Comparison of ENCODE assay signal across 19 cellular contexts in genomic region chr1:229222081-229222480, GRCh38.
"Had no signal": no experiment of that assay in that cellular context is flagged by ENCODE, and none has a peak within 500 bp of the region (broad histone marks: within the 10 kb centered on the region; RNA-seq: fewer than 3 reads in every experiment).

No MANE protein-coding gene starts in this region.

- H3K36me3 Mint-ChIP-seq: activated naive CD4-positive, alpha-beta T cell treated with anti-CD3 and anti-CD28 coated beads, Interleukin-2, amount 50 U/mL, for 72 hours; naive thymus-derived CD8-positive, alpha-beta T cell; neural progenitor cell had no signal

- H3K9me3 ChIP-seq: heart right ventricle, lower lobe of right lung, mucosa of descending colon, SK-N-SH, suprapubic skin, upper lobe of left lung had no signal

- H3K4me3 ChIP-seq: heart right ventricle, lower lobe of right lung, mucosa of descending colon, neural progenitor cell, suprapubic skin, upper lobe of left lung had no signal

- ATAC-seq: activated CD8-positive, alpha-beta T cell treated with anti-CD3 and anti-CD28 coated beads, Interleukin-2, amount 10 ng/mL, durations not matched to agents 7 days and 5 days; activated naive CD4-positive, alpha-beta T cell treated with anti-CD3 and anti-CD28 coated beads, Interleukin-2, amount 50 U/mL, for 72 hours; naive thymus-derived CD8-positive, alpha-beta T cell had no signal

- H3K4me1 ChIP-seq: neural progenitor cell had no signal

- DNase-seq: activated CD4-positive, alpha-beta T cell treated with anti-CD3 and anti-CD28 coated beads for 1 hour; activated CD4-positive, alpha-beta T cell treated with anti-CD3 and anti-CD28 coated beads, Interleukin-2, amount 50 U/mL, for 1 hour; activated CD8-positive, alpha-beta T cell treated with anti-CD3 and anti-CD28 coated beads, Interleukin-2, amount 10 ng/mL, durations not matched to agents 7 days and 5 days; activated gamma-delta T cell treated with Interleukin-2 at 50 U/mL for 16 hours; aorta; heart right ventricle; mesendoderm; stimulated activated CD4-positive, alpha-beta T cell treated with anti-CD3 and anti-CD28 coated beads, Interleukin-4, amount 100 ng/mL, for 24 hours; stimulated activated naive CD8-positive, alpha-beta T cell treated with anti-CD3 and anti-CD28 coated beads, Interleukin-15, Interleukin-2, amounts not matched to agents 100 U/mL and 50 U/mL, for 24 hours had no signal

- H3K27me3 Mint-ChIP-seq: central memory CD8-positive, alpha-beta T cell; naive thymus-derived CD8-positive, alpha-beta T cell had no signal

- H3K4me3 Mint-ChIP-seq: activated CD8-positive, alpha-beta T cell treated with anti-CD3 and anti-CD28 coated beads, Interleukin-2, amount 10 ng/mL, durations not matched to agents 7 days and 5 days; central memory CD8-positive, alpha-beta T cell; naive thymus-derived CD8-positive, alpha-beta T cell; neural progenitor cell had no signal

- H3K9me3 Mint-ChIP-seq: activated naive CD4-positive, alpha-beta T cell treated with anti-CD3 and anti-CD28 coated beads, Interleukin-2, amount 50 U/mL, for 72 hours; central memory CD8-positive, alpha-beta T cell; naive thymus-derived CD8-positive, alpha-beta T cell; neural progenitor cell had no signal

- H3K36me3 ChIP-seq: brain microvascular endothelial cell, heart right ventricle, lower lobe of right lung, neural progenitor cell, suprapubic skin, upper lobe of left lung had no signal

- H3K27me3 ChIP-seq: heart right ventricle, neural progenitor cell, suprapubic skin, upper lobe of left lung had no signal

- H3K4me1 Mint-ChIP-seq: central memory CD8-positive, alpha-beta T cell had no signal

- H3K27ac ChIP-seq: brain microvascular endothelial cell, neural progenitor cell had no signal

- H3K27ac Mint-ChIP-seq: activated CD8-positive, alpha-beta T cell treated with anti-CD3 and anti-CD28 coated beads, Interleukin-2, amount 10 ng/mL, durations not matched to agents 7 days and 5 days; activated naive CD4-positive, alpha-beta T cell treated with anti-CD3 and anti-CD28 coated beads, Interleukin-2, amount 50 U/mL, for 72 hours; neural progenitor cell had no signal
